ENCODE assay signal across 1 cellular context in the genomic region with DNA sequence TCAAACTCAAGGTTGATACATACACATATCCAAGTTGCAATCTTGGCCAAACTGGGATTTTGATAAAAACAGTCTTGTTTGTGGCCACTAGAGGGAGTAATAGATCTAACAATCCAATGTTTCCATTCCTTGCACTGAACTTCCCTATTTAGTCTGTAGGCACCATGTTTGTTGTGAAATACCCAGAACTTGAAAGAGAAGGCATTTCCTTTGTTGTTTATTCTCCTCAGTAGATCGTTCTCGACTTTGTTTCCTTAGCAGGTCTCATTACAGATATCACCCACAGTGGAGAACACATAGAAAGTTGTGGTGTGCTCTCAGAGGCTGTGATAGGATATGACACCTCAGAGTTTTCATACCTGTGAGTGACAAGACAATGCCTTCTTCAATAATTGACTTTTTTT.
A peak's percentile ranks its signal among the peaks of the same experiment; 100 is the strongest.
TF ChIP-seq lines count a peak whose summit lies in the region.

No MANE protein-coding gene starts in this region.

TF ChIP-seq in HCT116, 20 proteins besides CTCF, POLR2A, EP300 and RAD21 (continued from another document):
- TF ChIP-seq ATF3 (IDR thresholded peaks at IDR 0.05) (no peak), SP1 (IDR thresholded peaks at IDR 0.05; ENCODE audit: low read depth) (0 out of 2 replicates have a peak, but pooled peaks have one; percentile 13), EGR1 (IDR thresholded peaks at IDR 0.05; ENCODE audit: low read depth) (no peak), CBX3 (IDR thresholded peaks at IDR 0.05; ENCODE audit: low read depth) (peak; percentile 71; the same call in 1 of the 2 replicates), ZFX (IDR thresholded peaks at IDR 0.05) (no peak), MAX (IDR thresholded peaks at IDR 0.05) (no peak), EZH2 (IDR thresholded peaks at IDR 0.05) (no peak), EZH2phosphoT487 (IDR thresholded peaks at IDR 0.05; ENCODE audit: borderline replicate concordance) (no peak), TCF7L2 (IDR thresholded peaks at IDR 0.05; ENCODE audit: borderline replicate concordance, extremely low read depth, insufficient read depth, insufficient read length) (peak; percentile 49), ZNF274 (IDR thresholded peaks at IDR 0.05; ENCODE audit: low read depth, low read length) (no peak), YY1 (IDR thresholded peaks at IDR 0.05; ENCODE audit: extremely low read depth, insufficient replicate concordance, low read depth, low read length) (peak; percentile 79), SIN3A (IDR thresholded peaks at IDR 0.05; ENCODE audit: low read depth) (no peak)
- TF ChIP-seq, protein P1, sequence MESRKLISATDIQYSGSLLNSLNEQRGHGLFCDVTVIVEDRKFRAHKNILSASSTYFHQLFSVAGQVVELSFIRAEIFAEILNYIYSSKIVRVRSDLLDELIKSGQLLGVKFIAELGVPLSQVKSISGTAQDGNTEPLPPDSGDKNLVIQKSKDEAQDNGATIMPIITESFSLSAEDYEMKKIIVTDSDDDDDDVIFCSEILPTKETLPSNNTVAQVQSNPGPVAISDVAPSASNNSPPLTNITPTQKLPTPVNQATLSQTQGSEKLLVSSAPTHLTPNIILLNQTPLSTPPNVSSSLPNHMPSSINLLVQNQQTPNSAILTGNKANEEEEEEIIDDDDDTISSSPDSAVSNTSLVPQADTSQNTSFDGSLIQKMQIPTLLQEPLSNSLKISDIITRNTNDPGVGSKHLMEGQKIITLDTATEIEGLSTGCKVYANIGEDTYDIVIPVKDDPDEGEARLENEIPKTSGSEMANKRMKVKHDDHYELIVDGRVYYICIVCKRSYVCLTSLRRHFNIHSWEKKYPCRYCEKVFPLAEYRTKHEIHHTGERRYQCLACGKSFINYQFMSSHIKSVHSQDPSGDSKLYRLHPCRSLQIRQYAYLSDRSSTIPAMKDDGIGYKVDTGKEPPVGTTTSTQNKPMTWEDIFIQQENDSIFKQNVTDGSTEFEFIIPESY (IDR thresholded peaks at IDR 0.05; ENCODE audit: extremely low read depth, insufficient replicate concordance, low read length): no peak
